9 cellular contexts compared by ENCODE assay signal in the genomic region with DNA sequence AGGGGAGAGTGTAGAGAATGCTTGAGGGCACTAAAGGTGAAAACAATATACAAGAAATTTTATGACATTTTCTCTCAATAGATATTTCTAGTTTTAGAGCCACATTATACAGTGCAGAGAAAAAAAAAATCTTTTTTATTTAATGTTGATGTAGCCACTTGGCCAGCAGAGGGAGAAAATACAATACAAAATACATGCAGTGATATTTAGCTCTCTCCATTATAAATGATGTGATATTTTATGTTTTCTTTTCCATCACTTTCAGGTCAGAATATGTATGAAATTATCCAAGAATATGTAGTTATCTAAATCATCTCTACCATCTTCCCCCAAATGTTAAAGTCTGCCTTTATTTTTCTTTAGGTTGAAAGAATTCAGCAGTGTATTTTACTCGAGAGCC.
DNase-seq lines count a peak whose midpoint lies in the region; ATAC-seq and TF ChIP-seq lines count a peak whose summit lies in the region.
"Had no signal": no experiment of that assay in that cellular context is flagged by ENCODE, and none has a peak within 500 bp of the region (broad histone marks: within the 10 kb centered on the region; RNA-seq: fewer than 3 reads in every experiment).

No MANE protein-coding gene starts in this region.

- ATAC-seq in WTC11 (0 out of 2 replicates have a peak, but pooled peaks have one; percentile 24), lower lobe of right lung (no peak)

- WGBS in thyroid gland, 2 donors = 75 to 83% methylated on average over 1 of the region's 1 CpG

- no peak overlapping the region for H2AFZ ChIP-seq in KMS-11 (ENCODE audit: low read depth)

- TF ChIP-seq POLR2A in thyroid gland (IDR thresholded peaks at IDR 0.05) = no peak

- DNase-seq in G401 (ENCODE audit: low spot score) (peak; percentile 63), WTC11 (ENCODE audit: low spot score) (no peak), lower lobe of right lung (no peak), EL (no peak), thyroid gland (no peak), NOMO-1 (lab: John Stamatoyannopoulos, UW; ENCODE audit: unreplicated experiment in 2 of 2) (no peak)
- DNase-seq in activated naive CD4-positive, alpha-beta T cell treated with Interleukin-2 at 50 U/mL for 16 hours = no peak

- no peak overlapping the region for H3K27ac Mint-ChIP-seq in WTC11
- H3K27ac Mint-ChIP-seq: T-helper 1 cell treated with Interleukin-12 subunit alpha and Interleukin-12 subunit beta and Interleukin-4 antibody, amounts not matched to agents 30 μg/mL and 1 μg/mL, for 36 hours had no signal

- in situ Hi-C loops in G401 (cut with HindIII; ENCODE audit: low sequenced_read_pairs) = no loop called here

- H3K9ac ChIP-seq in KMS-11 = no peak overlapping the region; the same call in 1 of the 2 replicates

- H3K4me1 ChIP-seq in KMS-11 (ENCODE audit: low read depth, poor library complexity, severe bottlenecking) (peaks cover 38% of the 10 kb centered on the region), lower lobe of right lung (no peaks in the 10 kb centered on the region), thyroid gland (no peaks in the 10 kb centered on the region)

- no peak overlapping the region for H3K4me3 ChIP-seq in KMS-11 (IDR thresholded peaks at IDR 0.05; ENCODE audit: insufficient read depth, low read depth, low read length)
- no peak overlapping the region for H3K4me3 ChIP-seq in lower lobe of right lung
- H3K4me3 ChIP-seq in thyroid gland (replicated peaks in 1 of 3) = no peak overlapping the region

- no peaks in the 10 kb centered on the region for H3K79me2 ChIP-seq in KMS-11 (ENCODE audit: insufficient read depth, low read depth)

- intact Hi-C loops in lower lobe of right lung (cut with DNase I) (no loop called here), thyroid gland (cut with DNase I) (no loop called here)

- H3K9me3 ChIP-seq in lower lobe of right lung (no peaks in the 10 kb centered on the region), thyroid gland (no peaks in the 10 kb centered on the region)

- H3K27ac ChIP-seq in KMS-11 = peak overlapping the region; percentile 53; the same call in 1 of the 2 replicates
- no peak overlapping the region for H3K27ac ChIP-seq in lower lobe of right lung
- H3K27ac ChIP-seq in thyroid gland = no peak overlapping the region

- TF ChIP-seq CTCF in KMS-11 (conservative IDR thresholded peaks at IDR 0.05; ENCODE audit: low read depth, low read length) (peak; percentile 71), WTC11 (IDR thresholded peaks at IDR 0.05) (no peak), lower lobe of right lung (IDR thresholded peaks at IDR 0.05) (peak; percentile 20), thyroid gland (IDR thresholded peaks at IDR 0.05) (peak in 3 of 6 experiments; percentile 30 to 38 (median 36))

- POLR2A ChIA-PET in WTC11 (lab: Charles Lee) = no interaction called here

- peaks cover 8% of the 10 kb centered on the region for H3K4me1 Mint-ChIP-seq in WTC11

- H3K27me3 Mint-ChIP-seq in WTC11 (ENCODE audit: low read depth) = no peaks in the 10 kb centered on the region

- H3K4me3 Mint-ChIP-seq in WTC11 = no peak overlapping the region
- H3K4me3 Mint-ChIP-seq: T-helper 1 cell treated with Interleukin-12 subunit alpha and Interleukin-12 subunit beta and Interleukin-4 antibody, amounts not matched to agents 30 μg/mL and 1 μg/mL, for 36 hours had no signal

- H3K36me3 Mint-ChIP-seq in WTC11 = no peaks in the 10 kb centered on the region

- no peaks in the 10 kb centered on the region for H3K36me3 ChIP-seq in KMS-11 (ENCODE audit: insufficient read depth)
- no peaks in the 10 kb centered on the region for H3K36me3 ChIP-seq in lower lobe of right lung
- no peaks in the 10 kb centered on the region for H3K36me3 ChIP-seq in thyroid gland

- no peaks in the 10 kb centered on the region for H3K27me3 ChIP-seq in KMS-11 (ENCODE audit: insufficient read depth, low read depth)
- no peaks in the 10 kb centered on the region for H3K27me3 ChIP-seq in lower lobe of right lung (ENCODE audit: low read depth)
- H3K27me3 ChIP-seq in thyroid gland = no peaks in the 10 kb centered on the region

- H3K9me3 Mint-ChIP-seq in WTC11 = peaks cover 9% of the 10 kb centered on the region
- H3K9me3 Mint-ChIP-seq: T-helper 1 cell treated with Interleukin-12 subunit alpha and Interleukin-12 subunit beta and Interleukin-4 antibody, amounts not matched to agents 30 μg/mL and 1 μg/mL, for 36 hours had no signal

- H4K20me1 ChIP-seq in KMS-11 (ENCODE audit: insufficient read depth) = no peaks in the 10 kb centered on the region

- H3K4me2 ChIP-seq in KMS-11 = peak overlapping the region; percentile 81

- CTCF ChIA-PET in WTC11 (lab: Charles Lee) = interaction anchor here (0.6 to 2.6 kb wide), 16 partner anchors 9 to 804 kb away, joined by 3 to 15 read pairs (median 3); no protein-coding TSS in a partner anchor

TF ChIP-seq in WTC11, 78 proteins besides CTCF, POLR2A, EP300 and RAD21:
- TF ChIP-seq ELF4 (CRISPR knock-in tag; IDR thresholded peaks at IDR 0.05; ENCODE audit: low read depth) (no peak), NFE2L1 (CRISPR knock-in tag; IDR thresholded peaks at IDR 0.05) (no peak), CREB1 (CRISPR knock-in tag; IDR thresholded peaks at IDR 0.05) (no peak)
- TF ChIP-seq, protein P1, sequence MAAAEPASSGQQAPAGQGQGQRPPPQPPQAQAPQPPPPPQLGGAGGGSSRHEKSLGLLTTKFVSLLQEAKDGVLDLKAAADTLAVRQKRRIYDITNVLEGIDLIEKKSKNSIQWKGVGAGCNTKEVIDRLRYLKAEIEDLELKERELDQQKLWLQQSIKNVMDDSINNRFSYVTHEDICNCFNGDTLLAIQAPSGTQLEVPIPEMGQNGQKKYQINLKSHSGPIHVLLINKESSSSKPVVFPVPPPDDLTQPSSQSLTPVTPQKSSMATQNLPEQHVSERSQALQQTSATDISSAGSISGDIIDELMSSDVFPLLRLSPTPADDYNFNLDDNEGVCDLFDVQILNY (CRISPR knock-in tag; IDR thresholded peaks at IDR 0.05) = no peak
- TF ChIP-seq, protein P2, sequence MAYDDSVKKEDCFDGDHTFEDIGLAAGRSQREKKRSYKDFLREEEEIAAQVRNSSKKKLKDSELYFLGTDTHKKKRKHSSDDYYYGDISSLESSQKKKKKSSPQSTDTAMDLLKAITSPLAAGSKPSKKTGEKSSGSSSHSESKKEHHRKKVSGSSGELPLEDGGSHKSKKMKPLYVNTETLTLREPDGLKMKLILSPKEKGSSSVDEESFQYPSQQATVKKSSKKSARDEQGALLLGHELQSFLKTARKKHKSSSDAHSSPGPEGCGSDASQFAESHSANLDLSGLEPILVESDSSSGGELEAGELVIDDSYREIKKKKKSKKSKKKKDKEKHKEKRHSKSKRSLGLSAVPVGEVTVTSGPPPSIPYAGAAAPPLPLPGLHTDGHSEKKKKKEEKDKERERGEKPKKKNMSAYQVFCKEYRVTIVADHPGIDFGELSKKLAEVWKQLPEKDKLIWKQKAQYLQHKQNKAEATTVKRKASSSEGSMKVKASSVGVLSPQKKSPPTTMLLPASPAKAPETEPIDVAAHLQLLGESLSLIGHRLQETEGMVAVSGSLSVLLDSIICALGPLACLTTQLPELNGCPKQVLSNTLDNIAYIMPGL (CRISPR knock-in tag; IDR thresholded peaks at IDR 0.05) = no peak
